ENCODE assay signal across 9 cellular contexts in genomic region chr9:110457245-110457644, GRCh38.
"Had no signal": no experiment of that assay in that cellular context is flagged by ENCODE, and none has a peak within 500 bp of the region (broad histone marks: within the 10 kb centered on the region; RNA-seq: fewer than 3 reads in every experiment).

No MANE protein-coding gene starts in this region.

- DNase-seq: GM23248, GOT3, H7, H9, HCEC 1CT, HFFc6 had no signal

- H3K4me2 ChIP-seq: GM23338 had no signal

- H3K9me3 ChIP-seq: HAP-1 had no signal

- H3K4me3 ChIP-seq: GM23248, GM23338, HAP-1 had no signal

- H3K4me1 ChIP-seq: HAP-1 had no signal

- FAIRE-seq: H54 had no signal

- H2AFZ ChIP-seq: GM23248, GM23338 had no signal

- H3K27ac ChIP-seq: GM23248 had no signal

- H3K36me3 ChIP-seq: HAP-1 had no signal

- H3K9ac ChIP-seq: GM23248 had no signal
